ENCODE assay signal across 24 cellular contexts in genomic region chr18:48641981-48642380, GRCh38.
DNase-seq lines count a peak whose midpoint lies in the region; ATAC-seq, FAIRE-seq and TF ChIP-seq lines count a peak whose summit lies in the region.
"Had no signal": no experiment of that assay in that cellular context is flagged by ENCODE, and none has a peak within 500 bp of the region (broad histone marks: within the 10 kb centered on the region; RNA-seq: fewer than 3 reads in every experiment).

No MANE protein-coding gene starts in this region.

- DNase-seq in activated CD8-positive, alpha-beta memory T cell treated with anti-CD3 and anti-CD28 coated beads, Interleukin-2, amount 50 U/mL, for 48 hours, result peak; percentile 15
- DNase-seq in activated CD8-positive, alpha-beta memory T cell treated with anti-CD3 and anti-CD28 coated beads, Interleukin-2, amount 10 ng/mL, durations not matched to agents 7 days and 5 days, result no peak
- DNase-seq in NCI-H345 (lab: John Stamatoyannopoulos, UW), result peak; percentile 82
- DNase-seq in bronchial epithelial cell (ENCODE audit: low read depth), result no peak
- DNase-seq in gastrocnemius medialis, result no peak
- no peak for DNase-seq in NCI-H1092 treated with DMSO at 0.1 percent for 48 hours (lab: John Stamatoyannopoulos, UW)
- DNase-seq in activated T-helper 2 cell treated with anti-CD3 and anti-CD28 coated beads, Interferon-gamma antibody, Interleukin-2, Interleukin-4, amounts not matched to agents 10 μg/mL and 5 μg/mL and 100 μg/mL, durations not matched to agents 14 hours and 24 hours and 36 hours (ENCODE audit: low spot score), result no peak
- DNase-seq: CD8-positive, alpha-beta memory T cell; GM23248; HCEC 1CT; NCI-H1105 treated with DMSO at 0.1 percent for 48 hours; NCI-H1694; NCI-H2081 treated with DMSO at 0.1 percent for 48 hours; NCI-H446; NCI-H82; PC-9; SIG-M5; T-cell had no signal

- H3K4me3 Mint-ChIP-seq in activated CD8-positive, alpha-beta memory T cell treated with anti-CD3 and anti-CD28 coated beads, Interleukin-2, amount 10 ng/mL, durations not matched to agents 7 days and 5 days, result no peak overlapping the region
- H3K4me3 Mint-ChIP-seq in activated T-helper 2 cell treated with anti-CD3 and anti-CD28 coated beads, Interferon-gamma antibody, Interleukin-2, Interleukin-4, amounts not matched to agents 10 μg/mL and 5 μg/mL and 100 μg/mL, durations not matched to agents 14 hours and 24 hours and 36 hours (ENCODE audit: low read depth), result no peak overlapping the region
- H3K4me3 Mint-ChIP-seq: CD8-positive, alpha-beta memory T cell; T-cell had no signal

- CTCF ChIA-PET in activated CD8-positive, alpha-beta memory T cell treated with anti-CD3 and anti-CD28 coated beads, Interleukin-2, amount 10 ng/mL, durations not matched to agents 7 days and 5 days (lab: Charles Lee), result no interaction called here

- FAIRE-seq in bronchial epithelial cell (lab: Jason Lieb, UNC), result peak; percentile 23
- FAIRE-seq: A549, G401.6 had no signal

- in situ Hi-C loops in gastrocnemius medialis (cut with MboI; ENCODE audit: low sequenced_read_pairs in 4 of 4), result no loop called here

- no peaks in the 10 kb centered on the region for H3K9me3 ChIP-seq in gastrocnemius medialis
- H3K9me3 ChIP-seq: A549; BLaER1 treated with 17β-estradiol and CSF1 and Interleukin-3, amounts not matched to agents 10 nM and 100 nM had no signal

- no peak for ATAC-seq in activated CD8-positive, alpha-beta memory T cell treated with anti-CD3 and anti-CD28 coated beads, Interleukin-2, amount 10 ng/mL, durations not matched to agents 7 days and 5 days
- ATAC-seq in gastrocnemius medialis (no peak), HG02840 (IDR thresholded peaks at IDR 0.05; ENCODE audit: low FRiP score, unreplicated experiment) (no peak)
- ATAC-seq: A549, SK-N-SH treated with all-trans-retinoic acid at 6 μM for 48 hours, T-cell had no signal

- H3K4me1 ChIP-seq in gastrocnemius medialis, result peaks cover 0 to 13% of the 10 kb centered on the region in 2 donors
- H3K4me1 ChIP-seq: A549 had no signal

- H3K27ac Mint-ChIP-seq in activated CD8-positive, alpha-beta memory T cell treated with anti-CD3 and anti-CD28 coated beads, Interleukin-2, amount 10 ng/mL, durations not matched to agents 7 days and 5 days, result no peak overlapping the region
- no peak overlapping the region for H3K27ac Mint-ChIP-seq in activated T-helper 2 cell treated with anti-CD3 and anti-CD28 coated beads, Interferon-gamma antibody, Interleukin-2, Interleukin-4, amounts not matched to agents 10 μg/mL and 5 μg/mL and 100 μg/mL, durations not matched to agents 14 hours and 24 hours and 36 hours
- H3K27ac Mint-ChIP-seq: T-cell had no signal

- H3K36me3 Mint-ChIP-seq in activated CD8-positive, alpha-beta memory T cell treated with anti-CD3 and anti-CD28 coated beads, Interleukin-2, amount 10 ng/mL, durations not matched to agents 7 days and 5 days, result no peaks in the 10 kb centered on the region
- no peaks in the 10 kb centered on the region for H3K36me3 Mint-ChIP-seq in activated T-helper 2 cell treated with anti-CD3 and anti-CD28 coated beads, Interferon-gamma antibody, Interleukin-2, Interleukin-4, amounts not matched to agents 10 μg/mL and 5 μg/mL and 100 μg/mL, durations not matched to agents 14 hours and 24 hours and 36 hours (ENCODE audit: low read depth)
- H3K36me3 Mint-ChIP-seq: T-cell had no signal

- TF ChIP-seq CTCF in bronchial epithelial cell (IDR thresholded peaks at IDR 0.05; ENCODE audit: insufficient read depth, low read length, severe bottlenecking) (no peak), gastrocnemius medialis (IDR thresholded peaks at IDR 0.05 in 4 of 5, conservative IDR thresholded peaks at IDR 0.05 in 1 of 5) (no peak)

- H3K27ac ChIP-seq in gastrocnemius medialis, result no peak overlapping the region
- H3K27ac ChIP-seq: A549; BLaER1 treated with 17β-estradiol and CSF1 and Interleukin-3, amounts not matched to agents 10 nM and 100 nM; GM23248; PC-9; RWPE1 had no signal

- H3K36me3 ChIP-seq in bronchial epithelial cell (ENCODE audit: control insufficient read depth, insufficient read depth, low read length) (peaks cover 15% of the 10 kb centered on the region), gastrocnemius medialis (no peaks in the 10 kb centered on the region)

- TF ChIP-seq POLR2A in gastrocnemius medialis (IDR thresholded peaks at IDR 0.05), result no peak

- H3K27me3 ChIP-seq in bronchial epithelial cell (ENCODE audit: control insufficient read depth, insufficient read depth, low read length) (no peaks in the 10 kb centered on the region), gastrocnemius medialis (no peaks in the 10 kb centered on the region)
- H3K27me3 ChIP-seq: BLaER1 treated with 17β-estradiol and CSF1 and Interleukin-3, amounts not matched to agents 10 nM and 100 nM had no signal

- H3K4me3 ChIP-seq in bronchial epithelial cell (ENCODE audit: low read depth, low read length), result no peak overlapping the region
- H3K4me3 ChIP-seq in gastrocnemius medialis, result no peak overlapping the region
- H3K4me3 ChIP-seq: A549; BLaER1 treated with 17β-estradiol and CSF1 and Interleukin-3, amounts not matched to agents 10 nM and 100 nM; GM23248; PC-9 had no signal

- no peaks in the 10 kb centered on the region for H3K4me1 Mint-ChIP-seq in activated CD8-positive, alpha-beta memory T cell treated with anti-CD3 and anti-CD28 coated beads, Interleukin-2, amount 10 ng/mL, durations not matched to agents 7 days and 5 days
- H3K4me1 Mint-ChIP-seq in activated T-helper 2 cell treated with anti-CD3 and anti-CD28 coated beads, Interferon-gamma antibody, Interleukin-2, Interleukin-4, amounts not matched to agents 10 μg/mL and 5 μg/mL and 100 μg/mL, durations not matched to agents 14 hours and 24 hours and 36 hours (ENCODE audit: low read depth), result no peaks in the 10 kb centered on the region
- H3K4me1 Mint-ChIP-seq: CD8-positive, alpha-beta memory T cell; T-cell had no signal

- intact Hi-C loops in gastrocnemius medialis (cut with DNase I; ENCODE audit: low total_unique reads), result no loop called here
- intact Hi-C loops in activated T-helper 2 cell treated with anti-CD3 and anti-CD28 coated beads, Interferon-gamma antibody, Interleukin-2, Interleukin-4, amounts not matched to agents 10 μg/mL and 5 μg/mL and 100 μg/mL, durations not matched to agents 14 hours and 24 hours and 36 hours (cut with micrococcal nuclease), result no loop called here

- H3K27me3 Mint-ChIP-seq in activated CD8-positive, alpha-beta memory T cell treated with anti-CD3 and anti-CD28 coated beads, Interleukin-2, amount 10 ng/mL, durations not matched to agents 7 days and 5 days, result peaks cover 2% of the 10 kb centered on the region
- H3K27me3 Mint-ChIP-seq in activated T-helper 2 cell treated with anti-CD3 and anti-CD28 coated beads, Interferon-gamma antibody, Interleukin-2, Interleukin-4, amounts not matched to agents 10 μg/mL and 5 μg/mL and 100 μg/mL, durations not matched to agents 14 hours and 24 hours and 36 hours (ENCODE audit: low read depth), result no peaks in the 10 kb centered on the region

- H3K9me3 Mint-ChIP-seq in activated CD8-positive, alpha-beta memory T cell treated with anti-CD3 and anti-CD28 coated beads, Interleukin-2, amount 10 ng/mL, durations not matched to agents 7 days and 5 days (ENCODE audit: low read depth), result no peaks in the 10 kb centered on the region
- H3K9me3 Mint-ChIP-seq in activated T-helper 2 cell treated with anti-CD3 and anti-CD28 coated beads, Interferon-gamma antibody, Interleukin-2, Interleukin-4, amounts not matched to agents 10 μg/mL and 5 μg/mL and 100 μg/mL, durations not matched to agents 14 hours and 24 hours and 36 hours, result no peaks in the 10 kb centered on the region
- H3K9me3 Mint-ChIP-seq: CD8-positive, alpha-beta memory T cell had no signal

Comparison
In these comparisons a context has a peak if more than half of its experiments do, and no peak if none do; other contexts are left out.
1. DNase-seq: peak in activated CD8-positive, alpha-beta memory T cell treated with anti-CD3 and anti-CD28 coated beads, Interleukin-2, amount 50 U/mL, for 48 hours (single experiment) and NCI-H345 (single experiment); none in activated CD8-positive, alpha-beta memory T cell treated with anti-CD3 and anti-CD28 coated beads, Interleukin-2, amount 10 ng/mL, durations not matched to agents 7 days and 5 days (single experiment), bronchial epithelial cell (single experiment), gastrocnemius medialis (0 of 2), NCI-H1092 treated with DMSO at 0.1 percent for 48 hours (single experiment) and activated T-helper 2 cell treated with anti-CD3 and anti-CD28 coated beads, Interferon-gamma antibody, Interleukin-2, Interleukin-4, amounts not matched to agents 10 μg/mL and 5 μg/mL and 100 μg/mL, durations not matched to agents 14 hours and 24 hours and 36 hours (single experiment).